ENCODE assay signal across 20 cellular contexts in the genomic region with DNA sequence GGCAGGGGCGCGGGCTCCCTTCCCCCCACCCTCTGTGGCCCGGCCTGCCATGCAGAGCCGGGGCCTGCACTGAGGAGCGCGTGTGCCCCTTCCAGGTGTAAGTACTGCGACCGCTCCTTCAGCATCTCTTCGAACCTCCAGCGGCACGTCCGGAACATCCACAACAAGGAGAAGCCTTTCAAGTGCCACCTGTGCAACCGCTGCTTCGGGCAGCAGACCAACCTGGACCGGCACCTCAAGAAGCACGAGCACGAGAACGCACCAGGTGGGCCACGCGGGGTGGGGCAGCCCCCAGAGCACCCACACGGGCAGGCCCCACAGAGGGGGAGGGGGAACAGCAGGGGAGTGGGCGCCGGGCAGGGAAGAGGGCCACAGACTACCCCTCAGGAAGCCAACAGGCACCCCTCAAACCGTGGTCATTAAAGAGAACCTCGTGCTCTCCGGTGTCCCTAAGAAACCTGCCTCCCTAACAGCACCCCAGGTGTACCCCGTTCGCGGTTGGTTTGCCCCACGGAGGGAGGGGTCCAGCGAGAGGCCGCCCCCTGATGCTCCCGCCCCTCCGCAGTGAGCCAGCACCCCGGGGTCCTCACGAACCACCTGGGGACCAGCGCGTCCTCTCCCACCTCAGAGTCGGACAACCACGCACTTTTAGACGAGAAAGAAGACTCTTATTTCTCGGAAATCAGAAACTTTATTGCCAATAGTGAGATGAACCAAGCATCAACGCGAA. TPM values are rescaled to one million over a fixed set of nuclear protein-coding genes. Genes with fewer than 3 reads are reported as not detected.
"Had no signal": no experiment of that assay in that cellular context is flagged by ENCODE, and none has a peak within 500 bp of the region (broad histone marks: within the 10 kb centered on the region; RNA-seq: fewer than 3 reads in every experiment).

No MANE protein-coding gene starts in this region.

- DNase-seq: colonic mucosa; effector CD8-positive, alpha-beta T cell; endodermal cell; foreskin fibroblast; gastrocnemius medialis; head of caudate nucleus; lower lobe of right lung; natural killer cell; spleen; stimulated activated CD4-positive, alpha-beta T cell treated with anti-CD3 and anti-CD28 coated beads, Interleukin-4, amount 100 ng/mL, for 4 hours; stimulated activated naive CD8-positive, alpha-beta T cell treated with anti-CD3 and anti-CD28 coated beads, Interleukin-15, Interleukin-2, amounts not matched to agents 100 U/mL and 50 U/mL, for 24 hours; testis; tibial artery had no signal

- FAIRE-seq: keratinocyte, pancreas had no signal

- H3K36me3 ChIP-seq: colonic mucosa, gastrocnemius medialis, left lung, lower lobe of right lung, neutrophil, spleen had no signal

- H3K9me3 ChIP-seq: colonic mucosa, gastrocnemius medialis, left lung, lower lobe of right lung, neutrophil, pancreas, spleen, testis, tibial artery had no signal

- H3K27ac ChIP-seq: colonic mucosa, epithelial cell of prostate, gastrocnemius medialis, left lung, lower lobe of right lung, neutrophil, pancreas, skin epidermis, spleen, testis, tibial artery had no signal

- H3K4me3 ChIP-seq: colonic mucosa, gastrocnemius medialis, left lung, lower lobe of right lung, pancreas, skin epidermis, spleen, testis, tibial artery had no signal

- ATAC-seq: stimulated activated naive CD8-positive, alpha-beta T cell treated with anti-CD3 and anti-CD28 coated beads, Interleukin-15, Interleukin-2, amounts not matched to agents 100 U/mL and 50 U/mL, for 24 hours had no signal

- H3K27me3 ChIP-seq: colonic mucosa, pancreas, testis, tibial artery had no signal

- H3K4me1 ChIP-seq: gastrocnemius medialis, left lung had no signal

RNA-seq across cellular contexts. Expression of gene ARHGEF16, which starts 28.8 kb away (rescaled TPM):
- total RNA-seq: mononuclear cell, natural killer cell had no signal
